Comparison of ENCODE assay signal across 1 cellular context in the genomic region with DNA sequence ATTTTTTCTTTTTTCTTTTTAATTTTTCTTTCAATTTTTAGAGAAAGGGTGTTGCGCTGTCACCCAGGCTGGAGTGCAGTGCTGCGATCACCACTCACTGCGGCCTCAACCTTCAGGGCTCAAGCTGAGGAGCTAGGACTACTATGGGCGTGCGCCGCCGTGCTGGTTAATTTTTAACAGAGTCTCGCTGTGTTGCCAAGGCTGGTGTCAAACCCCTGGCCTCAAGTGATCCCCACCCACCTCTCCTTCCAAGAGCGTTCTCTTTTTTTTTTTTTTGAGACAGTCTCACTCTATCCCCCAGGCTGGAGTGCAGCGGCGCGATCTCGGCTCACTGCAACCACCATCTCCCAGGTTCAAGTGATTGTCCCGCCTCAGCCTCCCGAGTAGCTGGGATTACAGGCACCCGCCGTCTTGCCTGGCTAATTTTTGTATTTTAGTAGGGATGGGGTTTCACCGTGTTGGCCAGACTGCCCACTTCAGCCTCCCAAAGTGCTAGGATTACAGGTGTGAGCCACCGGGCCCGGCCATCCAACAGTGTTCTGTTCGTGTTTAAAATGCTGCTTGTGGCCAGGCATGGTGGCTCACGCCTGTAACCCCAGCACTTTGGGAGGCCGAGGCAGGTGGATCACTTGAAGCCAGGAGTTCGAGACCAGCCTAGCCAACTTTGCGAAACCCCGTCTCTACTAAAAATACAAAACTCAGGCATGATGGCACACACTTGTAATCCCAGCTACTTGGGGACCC.
TF ChIP-seq lines count a peak whose summit lies in the region.

No MANE protein-coding gene starts in this region.

TF ChIP-seq in HepG2, 621 proteins besides CTCF, POLR2A, EP300 and RAD21 (continues in another document):
- TF ChIP-seq, protein P1, sequence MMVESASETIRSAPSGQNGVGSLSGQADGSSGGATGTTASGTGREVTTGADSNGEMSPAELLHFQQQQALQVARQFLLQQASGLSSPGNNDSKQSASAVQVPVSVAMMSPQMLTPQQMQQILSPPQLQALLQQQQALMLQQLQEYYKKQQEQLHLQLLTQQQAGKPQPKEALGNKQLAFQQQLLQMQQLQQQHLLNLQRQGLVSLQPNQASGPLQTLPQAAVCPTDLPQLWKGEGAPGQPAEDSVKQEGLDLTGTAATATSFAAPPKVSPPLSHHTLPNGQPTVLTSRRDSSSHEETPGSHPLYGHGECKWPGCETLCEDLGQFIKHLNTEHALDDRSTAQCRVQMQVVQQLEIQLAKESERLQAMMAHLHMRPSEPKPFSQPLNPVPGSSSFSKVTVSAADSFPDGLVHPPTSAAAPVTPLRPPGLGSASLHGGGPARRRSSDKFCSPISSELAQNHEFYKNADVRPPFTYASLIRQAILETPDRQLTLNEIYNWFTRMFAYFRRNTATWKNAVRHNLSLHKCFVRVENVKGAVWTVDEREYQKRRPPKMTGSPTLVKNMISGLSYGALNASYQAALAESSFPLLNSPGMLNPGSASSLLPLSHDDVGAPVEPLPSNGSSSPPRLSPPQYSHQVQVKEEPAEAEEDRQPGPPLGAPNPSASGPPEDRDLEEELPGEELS (CRISPR knock-in tag; IDR thresholded peaks at IDR 0.05) = peak; percentile 70; the same call in 1 of the 2 replicates
- TF ChIP-seq RELA (CRISPR knock-in tag; IDR thresholded peaks at IDR 0.05) (no peak), MIER2 (CRISPR knock-in tag; IDR thresholded peaks at IDR 0.05) (no peak), REPIN1 (CRISPR knock-in tag; IDR thresholded peaks at IDR 0.05; ENCODE audit: borderline replicate concordance, low read depth) (no peak), EED (CRISPR knock-in tag; IDR thresholded peaks at IDR 0.05) (no peak), PBX2 (CRISPR knock-in tag; IDR thresholded peaks at IDR 0.05) (no peak), ATF7 (IDR thresholded peaks at IDR 0.05) (no peak), ATF7 (CRISPR knock-in tag; IDR thresholded peaks at IDR 0.05) (0 out of 2 replicates have a peak, but pooled peaks have one; percentile 20), ZNF460 (CRISPR knock-in tag; IDR thresholded peaks at IDR 0.05; ENCODE audit: borderline replicate concordance) (peak; percentile 62; the same call in 1 of the 2 replicates), HNF1A (IDR thresholded peaks at IDR 0.05; ENCODE audit: low read depth) (peak; percentile 97), HNF1A (CRISPR knock-in tag; IDR thresholded peaks at IDR 0.05; ENCODE audit: borderline replicate concordance) (peak; percentile 96), THAP7 (CRISPR knock-in tag; IDR thresholded peaks at IDR 0.05) (no peak), ZMYM3 (CRISPR knock-in tag; IDR thresholded peaks at IDR 0.05) (0 out of 2 replicates have a peak, but pooled peaks have one; percentile 35), HNRNPLL (IDR thresholded peaks at IDR 0.05; ENCODE audit: low read depth, low read length, poor library complexity, severe bottlenecking) (no peak), ZMYM2 (CRISPR knock-in tag; IDR thresholded peaks at IDR 0.05) (no peak), GATAD2A (CRISPR knock-in tag; IDR thresholded peaks at IDR 0.05) (peak; percentile 11; the same call in 1 of the 2 replicates), ATF5 (CRISPR knock-in tag; IDR thresholded peaks at IDR 0.05; ENCODE audit: low read depth) (no peak), DMAP1 (CRISPR knock-in tag; IDR thresholded peaks at IDR 0.05) (0 out of 2 replicates have a peak, but pooled peaks have one; percentile 24), TAF15 (IDR thresholded peaks at IDR 0.05; ENCODE audit: low read depth, low read length, poor library complexity, severe bottlenecking) (no peak), ZNF510 (CRISPR knock-in tag; IDR thresholded peaks at IDR 0.05; ENCODE audit: low read depth) (no peak), ZBTB42 (CRISPR knock-in tag; IDR thresholded peaks at IDR 0.05) (no peak), ATF7-NPFF (CRISPR knock-in tag; IDR thresholded peaks at IDR 0.05; ENCODE audit: low read depth) (no peak; the same call in 1 of the 2 replicates), HDAC1 (CRISPR knock-in tag; IDR thresholded peaks at IDR 0.05) (peak; percentile 28; the same call in 1 of the 2 replicates), TBX2 (CRISPR knock-in tag; IDR thresholded peaks at IDR 0.05; ENCODE audit: borderline replicate concordance) (peak; percentile 86), ZNF562 (CRISPR knock-in tag; IDR thresholded peaks at IDR 0.05; ENCODE audit: borderline replicate concordance) (no peak), ELF1 (CRISPR knock-in tag; IDR thresholded peaks at IDR 0.05) (no peak), ZBTB39 (CRISPR knock-in tag; IDR thresholded peaks at IDR 0.05) (no peak), MAZ (IDR thresholded peaks at IDR 0.05; ENCODE audit: borderline replicate concordance, low read depth, low read length) (no peak), MAZ (CRISPR knock-in tag; IDR thresholded peaks at IDR 0.05; ENCODE audit: low read depth) (no peak), SOX6 (IDR thresholded peaks at IDR 0.05) (no peak), SOX6 (CRISPR knock-in tag; IDR thresholded peaks at IDR 0.05) (peak; percentile 18; the same call in 1 of the 2 replicates), ZNF773 (CRISPR knock-in tag; IDR thresholded peaks at IDR 0.05; ENCODE audit: borderline replicate concordance) (no peak), ZNF83 (CRISPR knock-in tag; IDR thresholded peaks at IDR 0.05; ENCODE audit: borderline replicate concordance) (no peak; the same call in 1 of the 2 replicates), KDM5B (CRISPR knock-in tag; IDR thresholded peaks at IDR 0.05; ENCODE audit: borderline replicate concordance) (0 out of 2 replicates have a peak, but pooled peaks have one; percentile 46), HOXA7 (CRISPR knock-in tag; IDR thresholded peaks at IDR 0.05) (no peak), ESRRA (CRISPR knock-in tag; IDR thresholded peaks at IDR 0.05; ENCODE audit: low read depth) (no peak), ZNF335 (CRISPR knock-in tag; IDR thresholded peaks at IDR 0.05) (no peak; the same call in 1 of the 2 replicates), ZNF253 (CRISPR knock-in tag; IDR thresholded peaks at IDR 0.05; ENCODE audit: borderline replicate concordance) (no peak), GMEB1 (CRISPR knock-in tag; IDR thresholded peaks at IDR 0.05; ENCODE audit: borderline replicate concordance) (no peak), SIN3A (IDR thresholded peaks at IDR 0.05; ENCODE audit: borderline replicate concordance, low read depth, low read length) (no peak), MXD1 (CRISPR knock-in tag; IDR thresholded peaks at IDR 0.05) (no peak), HIVEP1 (CRISPR knock-in tag; IDR thresholded peaks at IDR 0.05) (no peak), NFE2 (CRISPR knock-in tag; IDR thresholded peaks at IDR 0.05) (no peak), SNAPC2 (CRISPR knock-in tag; IDR thresholded peaks at IDR 0.05) (no peak)
- TF ChIP-seq, protein P2, sequence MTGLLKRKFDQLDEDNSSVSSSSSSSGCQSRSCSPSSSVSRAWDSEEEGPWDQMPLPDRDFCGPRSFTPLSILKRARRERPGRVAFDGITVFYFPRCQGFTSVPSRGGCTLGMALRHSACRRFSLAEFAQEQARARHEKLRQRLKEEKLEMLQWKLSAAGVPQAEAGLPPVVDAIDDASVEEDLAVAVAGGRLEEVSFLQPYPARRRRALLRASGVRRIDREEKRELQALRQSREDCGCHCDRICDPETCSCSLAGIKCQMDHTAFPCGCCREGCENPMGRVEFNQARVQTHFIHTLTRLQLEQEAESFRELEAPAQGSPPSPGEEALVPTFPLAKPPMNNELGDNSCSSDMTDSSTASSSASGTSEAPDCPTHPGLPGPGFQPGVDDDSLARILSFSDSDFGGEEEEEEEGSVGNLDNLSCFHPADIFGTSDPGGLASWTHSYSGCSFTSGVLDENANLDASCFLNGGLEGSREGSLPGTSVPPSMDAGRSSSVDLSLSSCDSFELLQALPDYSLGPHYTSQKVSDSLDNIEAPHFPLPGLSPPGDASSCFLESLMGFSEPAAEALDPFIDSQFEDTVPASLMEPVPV (CRISPR knock-in tag; IDR thresholded peaks at IDR 0.05) = no peak
